In genomic region chr6:166626177-166627038, GRCh38 we compare ENCODE assay signal across 8 cellular contexts. TPM values are rescaled to one million over a fixed set of nuclear protein-coding genes. Genes with fewer than 3 reads are reported as not detected.
A peak's percentile ranks its signal among the peaks of the same experiment; 100 is the strongest.
DNase-seq lines count a peak whose midpoint lies in the region; ATAC-seq and TF ChIP-seq lines count a peak whose summit lies in the region.

No MANE protein-coding gene starts in this region.

- peaks cover 1% of the 10 kb centered on the region for H3K27me3 Mint-ChIP-seq in HFFc6 (ENCODE audit: insufficient read depth)

- H4K8ac ChIP-seq in trophoblast cell (ENCODE audit: low read depth, low read length), result peak overlapping the region; percentile 79

- H3K79me2 ChIP-seq in trophoblast cell (ENCODE audit: control insufficient read depth, insufficient read depth, low read length, poor library complexity), result peaks cover 4% of the 10 kb centered on the region

- no peak for TF ChIP-seq CTCF in HFFc6 (IDR thresholded peaks at IDR 0.05)

- peak overlapping the region; percentile 70 for H3K27ac ChIP-seq in trophoblast cell (ENCODE audit: low read depth, low read length)

- no peaks in the 10 kb centered on the region for H3K36me3 ChIP-seq in trophoblast cell (ENCODE audit: control insufficient read depth in 1 of 2, insufficient read depth in 2 of 2, low read length in 2 of 2)

- WGBS in trophoblast cell (ENCODE audit: extremely low coverage, insufficient coverage, insufficient read length), result no CpG with 5 or more reads among the region's 67 CpGs

- H3K4me1 ChIP-seq in trophoblast cell (ENCODE audit: control insufficient read depth in 1 of 2, insufficient read depth in 2 of 2, low read length in 2 of 2), result peaks cover 11 to 13% of the 10 kb centered on the region in 2 experiments

- H3K9me3 Mint-ChIP-seq in HFFc6, result no peaks in the 10 kb centered on the region

- H3K36me3 Mint-ChIP-seq in HFFc6 (ENCODE audit: low read depth), result no peaks in the 10 kb centered on the region

- no peak for ATAC-seq in GM21723 (IDR thresholded peaks at IDR 0.05; ENCODE audit: unreplicated experiment)

- H3K23ac ChIP-seq in trophoblast cell (ENCODE audit: low read length), result no peak overlapping the region

- H3K14ac ChIP-seq in trophoblast cell (ENCODE audit: low read length), result peak overlapping the region; percentile 93

- peaks cover 60% of the 10 kb centered on the region for H3K4me1 Mint-ChIP-seq in HFFc6 (ENCODE audit: low read depth)

- peak overlapping the region; percentile 35 for H2AK5ac ChIP-seq in trophoblast cell (ENCODE audit: low read length)

- peak overlapping the region; percentile 84 for H3K18ac ChIP-seq in trophoblast cell (ENCODE audit: low read length)

- H2BK12ac ChIP-seq in trophoblast cell (ENCODE audit: low read length), result peak overlapping the region; percentile 26

- H3K79me1 ChIP-seq in trophoblast cell (ENCODE audit: low read length), result peaks cover 7% of the 10 kb centered on the region

- H3K9me3 ChIP-seq in trophoblast cell (ENCODE audit: insufficient read depth, low read depth, low read length), result no peaks in the 10 kb centered on the region

- H3K9ac ChIP-seq in trophoblast cell (ENCODE audit: low read length), result peak overlapping the region; percentile 87

- H3K27ac Mint-ChIP-seq in HFFc6, result no peak overlapping the region

- no peak overlapping the region for H2BK120ac ChIP-seq in trophoblast cell (ENCODE audit: insufficient read depth, low read length, poor library complexity)

- peak; percentile 30 for DNase-seq in Daoy (ENCODE audit: low read depth)
- DNase-seq in HFFc6, result no peak
- peak; percentile 50 for DNase-seq in NCI-H510A (lab: John Stamatoyannopoulos, UW)
- DNase-seq in activated naive CD4-positive, alpha-beta T cell (lab: John Stamatoyannopoulos, UW), result peak in 3 of 4 experiments; percentile 22 to 43 (median 36)
- DNase-seq in glomerular visceral epithelial cell (ENCODE audit: extremely low spot score), result peak; percentile 36
- DNase-seq in trophoblast cell, result peak in 1 of 2 donors; percentile 36
- DNase-seq in foreskin melanocyte, result no peak

- H3K4me3 ChIP-seq in trophoblast cell (ENCODE audit: low read depth, low read length), result peak overlapping the region; percentile 86

- H2BK5ac ChIP-seq in trophoblast cell (ENCODE audit: low read depth, low read length, poor library complexity), result peak overlapping the region; percentile 51

- H2AFZ ChIP-seq in trophoblast cell (ENCODE audit: insufficient read depth, low read length, poor library complexity), result peak overlapping the region; percentile 91

- peaks cover 2% of the 10 kb centered on the region for H3K27me3 ChIP-seq in trophoblast cell (ENCODE audit: insufficient read depth, low read length)

- H4K12ac ChIP-seq in trophoblast cell (ENCODE audit: low read depth, low read length), result peak overlapping the region; percentile 59

- H3K4ac ChIP-seq in trophoblast cell (ENCODE audit: low read depth, low read length), result peak overlapping the region; percentile 73

- H3K4me3 Mint-ChIP-seq in HFFc6, result peak overlapping the region; percentile 86

- peak overlapping the region; percentile 92 for H3K4me2 ChIP-seq in trophoblast cell (ENCODE audit: low read length)

- H4K91ac ChIP-seq in trophoblast cell (ENCODE audit: low read depth, low read length), result peak overlapping the region; percentile 70

RNA-seq across cellular contexts. Expression of gene RPS6KA2, which starts 0.6 kb away (rescaled TPM):
- 5.5 and 6.7 TPM in 2 replicates for total RNA-seq in Daoy (2014; rRNA removed; shearing (Covaris generic))
- 10 to 100 TPM; 10.1 to 13.9 (median 11.9) TPM for total RNA-seq in HFFc6 (2021; fragmentation: NEBNext Ultra II Directional; extraction: Animal tissue kit (Norgen Biotek cat#: 25700))
- 14.3 and 15.4 TPM in 2 replicates for polyA plus RNA-seq in trophoblast cell (2013)

RNA-seq across cellular contexts. Expression of gene RAMACL, which starts 39.9 kb away (rescaled TPM):
- total RNA-seq in Daoy (2014; rRNA removed; shearing (Covaris generic)), result 0.34 and 0.86 TPM in 2 replicates
- 1 to 10 TPM; 2.0 to 3.6 (median 2.8) TPM for total RNA-seq in HFFc6 (2021; fragmentation: NEBNext Ultra II Directional; extraction: Animal tissue kit (Norgen Biotek cat#: 25700))
- polyA plus RNA-seq in trophoblast cell (2013), result 0.25 and 0.26 TPM in 2 replicates

Comparison
In these comparisons a context has a peak if more than half of its experiments do, and no peak if none do; other contexts are left out.
1. DNase-seq: peak in Daoy (single experiment), NCI-H510A (single experiment), activated naive CD4-positive, alpha-beta T cell (3 of 4) and glomerular visceral epithelial cell (single experiment); none in HFFc6 (single experiment) and foreskin melanocyte (single experiment).